In genomic region chr2:63486861-63487290, GRCh38 we compare ENCODE assay signal across 14 cellular contexts.
DNase-seq lines count a peak whose midpoint lies in the region; ATAC-seq, FAIRE-seq and TF ChIP-seq lines count a peak whose summit lies in the region.
"Had no signal": no experiment of that assay in that cellular context is flagged by ENCODE, and none has a peak within 500 bp of the region (broad histone marks: within the 10 kb centered on the region; RNA-seq: fewer than 3 reads in every experiment).

No MANE protein-coding gene starts in this region.

- H3K4me1 ChIP-seq in OCI-LY1 (ENCODE audit: insufficient read depth, low read length, severe bottlenecking) (no peaks in the 10 kb centered on the region), H1 (replicated peaks in 1 of 4; ENCODE audit: control insufficient read depth in 3 of 4, insufficient read depth in 4 of 4, low read length in 3 of 4) (peaks cover 0 to 6% (median 0%) of the 10 kb centered on the region in 4 experiments; a peak in 1 of 7 replicates)
- H3K4me1 ChIP-seq: transverse colon had no signal

- H3K4me3 Mint-ChIP-seq in activated T-helper 2 cell treated with anti-CD3 and anti-CD28 coated beads, Interferon-gamma antibody, Interleukin-2, Interleukin-4, amounts not matched to agents 10 μg/mL and 5 μg/mL and 100 μg/mL, durations not matched to agents 14 hours and 24 hours and 36 hours (ENCODE audit: low read depth), result no peak overlapping the region
- H3K4me3 Mint-ChIP-seq in stimulated activated naive CD8-positive, alpha-beta T cell treated with anti-CD3 and anti-CD28 coated beads, Interleukin-15, amount 100 ng/mL, for 72 hours, result no peak overlapping the region
- H3K4me3 Mint-ChIP-seq: CD8-positive, alpha-beta T cell had no signal

- H3K79me2 ChIP-seq in OCI-LY1 (ENCODE audit: insufficient read depth, low read length) (no peaks in the 10 kb centered on the region), H1 (ENCODE audit: control insufficient read depth in 1 of 2, insufficient read depth in 2 of 2, low read length in 2 of 2) (no peaks in the 10 kb centered on the region)

- no peak overlapping the region for H2BK5ac ChIP-seq in H1 (ENCODE audit: low read depth, low read length)

- H3K27me3 ChIP-seq in OCI-LY1 (ENCODE audit: insufficient read depth, low read length) (no peaks in the 10 kb centered on the region), H1 (replicated peaks in 1 of 4; ENCODE audit: control insufficient read depth in 3 of 4, extremely low read depth in 1 of 4, insufficient read depth in 3 of 4, low read length in 3 of 4) (no peaks in the 10 kb centered on the region)
- H3K27me3 ChIP-seq: transverse colon had no signal

- POLR2A ChIA-PET in H1 (lab: Charles Lee; ENCODE audit: partially characterized antibody), result interaction anchor here (1.3 kb wide), 1 partner anchor 102 kb away, joined by 4 read pairs; the partner anchor contains the start of gene MDH1

- H3K9me3 ChIP-seq in OCI-LY1 (ENCODE audit: low read length) (no peaks in the 10 kb centered on the region), H1 (ENCODE audit: insufficient read depth in 2 of 2, low read depth in 1 of 2, low read length in 1 of 2) (no peaks in the 10 kb centered on the region)
- H3K9me3 ChIP-seq: transverse colon had no signal

- no peaks in the 10 kb centered on the region for H3K9me2 ChIP-seq in OCI-LY1 (ENCODE audit: low read depth, low read length)

- WGBS in H1 (ENCODE audit: extremely low coverage in 1 of 2, insufficient coverage in 1 of 2, insufficient read length in 1 of 2, insufficient replicate concordance in 2 of 2, low coverage in 1 of 2, low lambda C conversion rate in 2 of 2, missing lambda C conversion rate in 1 of 2), 2 experiments, result 88% methylated on average over 2 of the region's 2 CpGs; no CpG with 5 or more reads in 1 of the 2 experiments

- H3K9ac ChIP-seq in OCI-LY1 (ENCODE audit: low read length) (no peak overlapping the region), H1 (replicated peaks in 1 of 4; ENCODE audit: extremely low read depth in 1 of 4, low read depth in 3 of 4, low read length in 3 of 4) (no peak overlapping the region)

- H3K4ac ChIP-seq in H1 (replicated peaks; ENCODE audit: insufficient read length, low read depth, low read length), result no peak overlapping the region

- no peak overlapping the region for H3K56ac ChIP-seq in H1 (replicated peaks; ENCODE audit: insufficient read length, low read depth, low read length)

- H3K23me2 ChIP-seq in H1 (ENCODE audit: low read depth, low read length), result no peaks in the 10 kb centered on the region

- DNase-seq in D341Med (ENCODE audit: low spot score) (peak; percentile 19), HT-29 (ENCODE audit: low spot score) (peak; percentile 49), H1 (ENCODE audit: low read depth in 1 of 2, low spot score in 2 of 2) (no peak)
- no peak for DNase-seq in activated T-helper 2 cell treated with anti-CD3 and anti-CD28 coated beads, Interferon-gamma antibody, Interleukin-2, Interleukin-4, amounts not matched to agents 10 μg/mL and 5 μg/mL and 100 μg/mL, durations not matched to agents 14 hours and 24 hours and 36 hours (ENCODE audit: low spot score)
- no peak for DNase-seq in stimulated activated naive CD8-positive, alpha-beta T cell treated with anti-CD3 and anti-CD28 coated beads, Interleukin-15, amount 100 ng/mL, for 72 hours
- DNase-seq: amniotic stem cell; CD8-positive, alpha-beta T cell; PC-9; transverse colon had no signal

- CTCF ChIA-PET in H1 (lab: Charles Lee; ENCODE audit: partially characterized antibody), result interaction anchor here (0.6 to 4.1 kb wide), 19 partner anchors 8 to 1030 kb away, joined by 3 to 26 read pairs (median 4); no protein-coding TSS in a partner anchor

- H3K23ac ChIP-seq in H1 (ENCODE audit: insufficient read length), result no peak overlapping the region

- no peak overlapping the region for H3K4me3 ChIP-seq in OCI-LY1 (ENCODE audit: low read depth, low read length, poor library complexity, severe bottlenecking)
- H3K4me3 ChIP-seq in H1 (ENCODE audit: extremely low read depth in 1 of 4, insufficient read depth in 2 of 4, low read depth in 3 of 4, low read length in 4 of 4), result no peak overlapping the region
- H3K4me3 ChIP-seq: PC-9, transverse colon had no signal

- no peak overlapping the region for H2BK15ac ChIP-seq in H1 (ENCODE audit: low read length)

- ATAC-seq in GM21737 (IDR thresholded peaks at IDR 0.05; ENCODE audit: unreplicated experiment) (no peak), HG02678 (IDR thresholded peaks at IDR 0.05; ENCODE audit: unreplicated experiment) (no peak)
- no peak for ATAC-seq in stimulated activated naive CD8-positive, alpha-beta T cell treated with anti-CD3 and anti-CD28 coated beads, Interleukin-15, amount 100 ng/mL, for 72 hours
- ATAC-seq: CD8-positive, alpha-beta T cell had no signal

- no peak overlapping the region for H2BK20ac ChIP-seq in H1 (ENCODE audit: low read length)

- no peak overlapping the region for H3K27ac ChIP-seq in OCI-LY1 (ENCODE audit: low read depth, low read length, poor library complexity, severe bottlenecking)
- H3K27ac ChIP-seq in H1 (ENCODE audit: low read depth, low read length), result no peak overlapping the region
- H3K27ac ChIP-seq: PC-9, transverse colon had no signal

- intact Hi-C loops in activated T-helper 2 cell treated with anti-CD3 and anti-CD28 coated beads, Interferon-gamma antibody, Interleukin-2, Interleukin-4, amounts not matched to agents 10 μg/mL and 5 μg/mL and 100 μg/mL, durations not matched to agents 14 hours and 24 hours and 36 hours (cut with micrococcal nuclease), result no loop called here

- no peaks in the 10 kb centered on the region for H3K79me1 ChIP-seq in H1 (ENCODE audit: low read depth, low read length)

- no peak overlapping the region for H2BK120ac ChIP-seq in H1 (replicated peaks; ENCODE audit: low read depth, low read length)

- H3K36me3 Mint-ChIP-seq in activated T-helper 2 cell treated with anti-CD3 and anti-CD28 coated beads, Interferon-gamma antibody, Interleukin-2, Interleukin-4, amounts not matched to agents 10 μg/mL and 5 μg/mL and 100 μg/mL, durations not matched to agents 14 hours and 24 hours and 36 hours (ENCODE audit: low read depth), result no peaks in the 10 kb centered on the region

- TF ChIP-seq CTCF in OCI-LY1 (IDR thresholded peaks at IDR 0.05; ENCODE audit: low read length) (peak; percentile 36; the same call in 1 of the 2 replicates), H1 (IDR thresholded peaks at IDR 0.05; ENCODE audit: control extremely low read depth in 1 of 3, insufficient read depth in 1 of 3, low read depth in 1 of 3, low read length in 3 of 3) (no peak)

- no peaks in the 10 kb centered on the region for H3K9me3 Mint-ChIP-seq in activated T-helper 2 cell treated with anti-CD3 and anti-CD28 coated beads, Interferon-gamma antibody, Interleukin-2, Interleukin-4, amounts not matched to agents 10 μg/mL and 5 μg/mL and 100 μg/mL, durations not matched to agents 14 hours and 24 hours and 36 hours
- no peaks in the 10 kb centered on the region for H3K9me3 Mint-ChIP-seq in stimulated activated naive CD8-positive, alpha-beta T cell treated with anti-CD3 and anti-CD28 coated beads, Interleukin-15, amount 100 ng/mL, for 72 hours
- H3K9me3 Mint-ChIP-seq: CD8-positive, alpha-beta T cell had no signal

- H4K8ac ChIP-seq in H1 (ENCODE audit: extremely low read depth, insufficient read depth, low read length), result no peak overlapping the region

- no peaks in the 10 kb centered on the region for H3K4me1 Mint-ChIP-seq in activated T-helper 2 cell treated with anti-CD3 and anti-CD28 coated beads, Interferon-gamma antibody, Interleukin-2, Interleukin-4, amounts not matched to agents 10 μg/mL and 5 μg/mL and 100 μg/mL, durations not matched to agents 14 hours and 24 hours and 36 hours (ENCODE audit: low read depth)
- no peaks in the 10 kb centered on the region for H3K4me1 Mint-ChIP-seq in stimulated activated naive CD8-positive, alpha-beta T cell treated with anti-CD3 and anti-CD28 coated beads, Interleukin-15, amount 100 ng/mL, for 72 hours

- no peak overlapping the region for H4K5ac ChIP-seq in H1 (ENCODE audit: insufficient read length, low read depth, low read length)

- H3K14ac ChIP-seq in H1 (ENCODE audit: insufficient read length), result no peak overlapping the region

- H2AK5ac ChIP-seq in H1 (ENCODE audit: low read depth, low read length), result no peak overlapping the region

- H4K20me1 ChIP-seq in OCI-LY1 (ENCODE audit: insufficient read depth, low read length) (no peaks in the 10 kb centered on the region), H1 (replicated peaks in 1 of 2; ENCODE audit: control insufficient read depth in 1 of 2, insufficient read depth in 2 of 2, low read length in 2 of 2) (no peaks in the 10 kb centered on the region)

- TF ChIP-seq RAD21 in H1 (IDR thresholded peaks at IDR 0.05 in 1 of 2, conservative IDR thresholded peaks at IDR 0.05 in 1 of 2; ENCODE audit: low read depth in 2 of 2, low read length in 2 of 2), result peak; percentile 33 to 41; a peak in 3 of 4 replicates

- FAIRE-seq in H1 (lab: Jason Lieb, UNC), result peak; percentile 39
- FAIRE-seq: endometrium, HTR-8/SVneo had no signal

- no peaks in the 10 kb centered on the region for H3K27me3 Mint-ChIP-seq in activated T-helper 2 cell treated with anti-CD3 and anti-CD28 coated beads, Interferon-gamma antibody, Interleukin-2, Interleukin-4, amounts not matched to agents 10 μg/mL and 5 μg/mL and 100 μg/mL, durations not matched to agents 14 hours and 24 hours and 36 hours (ENCODE audit: low read depth)
- no peaks in the 10 kb centered on the region for H3K27me3 Mint-ChIP-seq in stimulated activated naive CD8-positive, alpha-beta T cell treated with anti-CD3 and anti-CD28 coated beads, Interleukin-15, amount 100 ng/mL, for 72 hours

- H3K18ac ChIP-seq in H1 (ENCODE audit: extremely low read depth, low read length), result no peak overlapping the region

- no peak overlapping the region for H4K91ac ChIP-seq in H1 (replicated peaks; ENCODE audit: insufficient read length, low read length)

- H3K36me3 ChIP-seq in OCI-LY1 (ENCODE audit: insufficient read depth, low read length) (no peaks in the 10 kb centered on the region; the same call in 1 of the 2 replicates), H1 (ENCODE audit: control insufficient read depth in 2 of 4, insufficient read depth in 4 of 4, low read length in 3 of 4) (peaks cover 0 to 2% (median 0%) of the 10 kb centered on the region in 4 experiments; a peak in 1 of 8 replicates)
- H3K36me3 ChIP-seq: transverse colon had no signal

- TF ChIP-seq POLR2A in H1 (IDR thresholded peaks at IDR 0.05; ENCODE audit: control extremely low read depth in 1 of 2, low read depth in 2 of 2, low read length in 2 of 2), result no peak

- H2BK12ac ChIP-seq in H1 (ENCODE audit: low read depth, low read length), result no peak overlapping the region

- H3K4me2 ChIP-seq in OCI-LY1 (ENCODE audit: low read length), result no peak overlapping the region
- H3K4me2 ChIP-seq in H1 (ENCODE audit: insufficient read depth in 1 of 2, low read depth in 2 of 2, low read length in 2 of 2), result no peak overlapping the region
- H3K4me2 ChIP-seq: PC-9 had no signal

- H3F3A ChIP-seq in OCI-LY1 (ENCODE audit: insufficient read depth, low read length), result no peaks in the 10 kb centered on the region; the same call in 1 of the 2 replicates

- TF ChIP-seq EP300 in H1 (IDR thresholded peaks at IDR 0.05; ENCODE audit: borderline replicate concordance in 1 of 2, low read depth in 2 of 2, low read length in 2 of 2), result no peak

- H3K27ac Mint-ChIP-seq in activated T-helper 2 cell treated with anti-CD3 and anti-CD28 coated beads, Interferon-gamma antibody, Interleukin-2, Interleukin-4, amounts not matched to agents 10 μg/mL and 5 μg/mL and 100 μg/mL, durations not matched to agents 14 hours and 24 hours and 36 hours, result no peak overlapping the region
- H3K27ac Mint-ChIP-seq in stimulated activated naive CD8-positive, alpha-beta T cell treated with anti-CD3 and anti-CD28 coated beads, Interleukin-15, amount 100 ng/mL, for 72 hours, result no peak overlapping the region
- H3K27ac Mint-ChIP-seq: CD8-positive, alpha-beta T cell had no signal

- H2AFZ ChIP-seq in OCI-LY1 (ENCODE audit: low read length), result no peak overlapping the region
- H2AFZ ChIP-seq in H1 (ENCODE audit: low read length), result no peak overlapping the region
- H2AFZ ChIP-seq: PC-9 had no signal

Comparison
In these comparisons a context has a peak if more than half of its experiments do, and no peak if none do; other contexts are left out.
1. DNase-seq: peak in D341Med (single experiment) and HT-29 (single experiment); none in H1 (0 of 2), activated T-helper 2 cell treated with anti-CD3 and anti-CD28 coated beads, Interferon-gamma antibody, Interleukin-2, Interleukin-4, amounts not matched to agents 10 μg/mL and 5 μg/mL and 100 μg/mL, durations not matched to agents 14 hours and 24 hours and 36 hours (single experiment) and stimulated activated naive CD8-positive, alpha-beta T cell treated with anti-CD3 and anti-CD28 coated beads, Interleukin-15, amount 100 ng/mL, for 72 hours (0 of 2).